Comparison of ENCODE assay signal across 1 cellular context in genomic region chr17:82594571-82594970, GRCh38.
TF ChIP-seq lines count a peak whose summit lies in the region.

No MANE protein-coding gene starts in this region.

TF ChIP-seq in GM23338, 12 proteins besides CTCF, POLR2A, EP300 and RAD21 (continued from another document):
- TF ChIP-seq ZNF462 (CRISPR knock-in tag; IDR thresholded peaks at IDR 0.05) (no peak), JUNB (IDR thresholded peaks at IDR 0.05; ENCODE audit: unreplicated experiment) (no peak), STAT1 (IDR thresholded peaks at IDR 0.05; ENCODE audit: unreplicated experiment) (no peak), POLR2AphosphoS5 (IDR thresholded peaks at IDR 0.05; ENCODE audit: low read depth) (no peak), ZNF331 (CRISPR knock-in tag; IDR thresholded peaks at IDR 0.05; ENCODE audit: low read depth) (no peak), NANOG (IDR thresholded peaks at IDR 0.05; ENCODE audit: borderline replicate concordance) (no peak)
- TF ChIP-seq, protein P1, sequence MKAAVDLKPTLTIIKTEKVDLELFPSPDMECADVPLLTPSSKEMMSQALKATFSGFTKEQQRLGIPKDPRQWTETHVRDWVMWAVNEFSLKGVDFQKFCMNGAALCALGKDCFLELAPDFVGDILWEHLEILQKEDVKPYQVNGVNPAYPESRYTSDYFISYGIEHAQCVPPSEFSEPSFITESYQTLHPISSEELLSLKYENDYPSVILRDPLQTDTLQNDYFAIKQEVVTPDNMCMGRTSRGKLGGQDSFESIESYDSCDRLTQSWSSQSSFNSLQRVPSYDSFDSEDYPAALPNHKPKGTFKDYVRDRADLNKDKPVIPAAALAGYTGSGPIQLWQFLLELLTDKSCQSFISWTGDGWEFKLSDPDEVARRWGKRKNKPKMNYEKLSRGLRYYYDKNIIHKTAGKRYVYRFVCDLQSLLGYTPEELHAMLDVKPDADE (IDR thresholded peaks at IDR 0.05) = no peak
